Comparison of ENCODE assay signal across 8 cellular contexts in the genomic region with DNA sequence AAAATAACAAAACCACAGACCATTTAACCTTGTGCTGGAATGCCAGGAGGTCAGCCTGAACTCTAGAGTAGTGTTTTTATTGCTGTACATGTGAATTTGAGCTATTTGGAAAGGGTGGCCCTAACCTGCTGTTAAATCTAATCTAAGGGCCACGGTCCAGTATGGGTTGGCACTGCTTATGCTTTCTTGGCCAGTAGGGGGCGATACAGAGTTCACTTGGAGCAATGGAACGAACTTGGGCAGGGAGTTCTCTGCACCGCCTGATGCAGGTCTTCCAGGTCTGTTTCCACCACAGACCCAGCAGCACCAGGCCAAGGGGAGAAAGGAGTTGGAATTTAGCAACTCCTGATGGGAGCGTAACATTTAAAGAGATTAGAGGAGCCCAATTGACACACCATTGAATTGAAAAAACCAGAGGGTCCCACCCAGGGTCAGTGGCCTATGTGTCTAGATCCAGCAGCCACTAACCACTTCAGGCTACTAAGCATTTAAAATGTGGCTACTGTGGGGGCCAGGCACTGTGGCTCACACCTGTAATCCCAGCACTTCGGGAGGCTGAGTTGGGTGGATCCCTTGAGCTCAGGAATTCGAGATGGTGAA.
A peak's percentile ranks its signal among the peaks of the same experiment; 100 is the strongest.
DNase-seq lines count a peak whose midpoint lies in the region; ATAC-seq and TF ChIP-seq lines count a peak whose summit lies in the region.

No MANE protein-coding gene starts in this region.

- TF ChIP-seq CTCF in dorsolateral prefrontal cortex (IDR thresholded peaks at IDR 0.05 in 54 of 56, conservative IDR thresholded peaks at IDR 0.05 in 2 of 56; ENCODE audit: low read depth in 1 of 56, partially characterized antibody in 56 of 56) (peak; percentile 22 to 69 (median 58)), osteocyte (IDR thresholded peaks at IDR 0.05) (peak; percentile 52)

- no peak overlapping the region for H3K4me3 Mint-ChIP-seq in osteocyte (ENCODE audit: unreplicated experiment)

- H3K4me1 Mint-ChIP-seq in osteocyte (ENCODE audit: unreplicated experiment): no peaks in the 10 kb centered on the region

- H3K27me3 ChIP-seq in dorsolateral prefrontal cortex: no peaks in the 10 kb centered on the region

- DNase-seq in DMS 273 (lab: John Stamatoyannopoulos, UW; ENCODE audit: unreplicated experiment) (peak; percentile 83), DMS 273 treated with DMSO at 0.1 percent for 48 hours (lab: John Stamatoyannopoulos, UW) (no peak), Kasumi-1 (lab: John Stamatoyannopoulos, UW) (peak; percentile 38 to 61), dorsolateral prefrontal cortex (no peak), osteocyte (ENCODE audit: extremely low spot score, unreplicated experiment) (no peak), mesenteric fat pad (ENCODE audit: low spot score) (no peak)
- DNase-seq in activated CD4-positive, alpha-beta T cell treated with anti-CD3 and anti-CD28 coated beads for 4 hours: peak; percentile 68 to 79

- H3K9me3 Mint-ChIP-seq in osteocyte (ENCODE audit: unreplicated experiment): no peaks in the 10 kb centered on the region

- no peak for ATAC-seq in GM19397 (IDR thresholded peaks at IDR 0.05; ENCODE audit: unreplicated experiment)

- no peak overlapping the region for H3K4me3 ChIP-seq in dorsolateral prefrontal cortex

- intact Hi-C loops in dorsolateral prefrontal cortex (cut with DNase I): loop anchor here (5.0 to 10.0 kb wide), 4 partner anchors 65 to 508 kb away; partner anchors contain the start of gene ATXN7L1 (in 1 of the 2)

- H3K36me3 Mint-ChIP-seq in osteocyte (ENCODE audit: unreplicated experiment): peaks cover 16% of the 10 kb centered on the region

- H3K27ac Mint-ChIP-seq in osteocyte (ENCODE audit: unreplicated experiment): no peak overlapping the region

- no peak overlapping the region for H3K27ac ChIP-seq in dorsolateral prefrontal cortex

- H3K27me3 Mint-ChIP-seq in osteocyte (ENCODE audit: unreplicated experiment): no peaks in the 10 kb centered on the region

Comparison
In these comparisons a context has a peak if more than half of its experiments do, and no peak if none do; other contexts are left out.
1. DNase-seq: peak in DMS 273 (single experiment), Kasumi-1 (2 of 2) and activated CD4-positive, alpha-beta T cell treated with anti-CD3 and anti-CD28 coated beads for 4 hours (2 of 2); none in DMS 273 treated with DMSO at 0.1 percent for 48 hours (single experiment), dorsolateral prefrontal cortex (0 of 10), osteocyte (single experiment) and mesenteric fat pad (single experiment).